11 cellular contexts compared by ENCODE assay signal in genomic region chr14:73283592-73284379, GRCh38.
DNase-seq lines count a peak whose midpoint lies in the region; ATAC-seq and TF ChIP-seq lines count a peak whose summit lies in the region.
"Had no signal": no experiment of that assay in that cellular context is flagged by ENCODE, and none has a peak within 500 bp of the region (broad histone marks: within the 10 kb centered on the region; RNA-seq: fewer than 3 reads in every experiment).

No MANE protein-coding gene starts in this region.

- ATAC-seq in RWPE2 (ENCODE audit: low read depth): peak; percentile 21; the same call in 1 of the 3 replicates
- no peak for ATAC-seq in stimulated activated naive B cell treated with anti-CD40 and anti-IgM and Interleukin-4, amounts not matched to agents 10 μg/mL and 1 μg/mL and 100 μg/mL, for 72 hours (replicated peaks)
- no peak for ATAC-seq in HG02798 (IDR thresholded peaks at IDR 0.05; ENCODE audit: poor library complexity, unreplicated experiment)

- no peaks in the 10 kb centered on the region for H3K4me1 ChIP-seq in RWPE2 (ENCODE audit: insufficient read depth, poor library complexity, severe bottlenecking)

- peaks cover 29 to 34% of the 10 kb centered on the region in 2 donors for H3K36me3 Mint-ChIP-seq in stimulated activated naive B cell treated with anti-CD40 and anti-IgM and Interleukin-4, amounts not matched to agents 10 μg/mL and 1 μg/mL and 100 μg/mL, for 72 hours

- TF ChIP-seq CTCF in RWPE2 (IDR thresholded peaks at IDR 0.05; ENCODE audit: poor library complexity, severe bottlenecking): peak; percentile 31

- H3K9me3 Mint-ChIP-seq in stimulated activated naive B cell treated with anti-CD40 and anti-IgM and Interleukin-4, amounts not matched to agents 10 μg/mL and 1 μg/mL and 100 μg/mL, for 72 hours: no peaks in the 10 kb centered on the region
- H3K9me3 Mint-ChIP-seq: central memory CD8-positive, alpha-beta T cell had no signal

- no peaks in the 10 kb centered on the region for H3K27me3 Mint-ChIP-seq in stimulated activated naive B cell treated with anti-CD40 and anti-IgM and Interleukin-4, amounts not matched to agents 10 μg/mL and 1 μg/mL and 100 μg/mL, for 72 hours
- H3K27me3 Mint-ChIP-seq: central memory CD8-positive, alpha-beta T cell had no signal

- no peaks in the 10 kb centered on the region for H3K9me3 ChIP-seq in RWPE2 (ENCODE audit: severe bottlenecking)

- DNase-seq in NCI-H1105 treated with DMSO at 0.1 percent for 48 hours (lab: John Stamatoyannopoulos, UW) (peak; percentile 12), NCI-H1105 (lab: John Stamatoyannopoulos, UW) (no peak), RWPE2 (ENCODE audit: low spot score) (no peak), globus pallidus (ENCODE audit: low spot score) (peak; percentile 54), amniotic stem cell (lab: John Stamatoyannopoulos, UW) (no peak)
- no peak for DNase-seq in stimulated activated naive B cell treated with anti-CD40 and anti-IgM and Interleukin-4, amounts not matched to agents 10 μg/mL and 1 μg/mL and 100 μg/mL, for 72 hours
- no peak for DNase-seq in stimulated activated CD4-positive, alpha-beta T cell treated with anti-CD3 and anti-CD28 coated beads, Interleukin-4, amount 100 ng/mL, for 4 hours
- DNase-seq: activated CD4-positive, alpha-beta T cell treated with anti-CD3 and anti-CD28 coated beads, Interleukin-2, amount 50 U/mL, for 48 hours had no signal

- no peak overlapping the region for H3K4me3 ChIP-seq in RWPE2 (ENCODE audit: severe bottlenecking)
- H3K4me3 ChIP-seq: skin epidermis had no signal

- no peak overlapping the region for H3K4me3 Mint-ChIP-seq in stimulated activated naive B cell treated with anti-CD40 and anti-IgM and Interleukin-4, amounts not matched to agents 10 μg/mL and 1 μg/mL and 100 μg/mL, for 72 hours
- H3K4me3 Mint-ChIP-seq: central memory CD8-positive, alpha-beta T cell had no signal

- peak overlapping the region; percentile 3 for H3K27ac Mint-ChIP-seq in stimulated activated naive B cell treated with anti-CD40 and anti-IgM and Interleukin-4, amounts not matched to agents 10 μg/mL and 1 μg/mL and 100 μg/mL, for 72 hours

- no peak overlapping the region for H3K27ac ChIP-seq in RWPE2 (ENCODE audit: poor library complexity, severe bottlenecking)
- H3K27ac ChIP-seq: skin epidermis had no signal

- peaks cover 78% of the 10 kb centered on the region for H3K36me3 ChIP-seq in RWPE2 (ENCODE audit: low read depth)

- no peaks in the 10 kb centered on the region for H3K27me3 ChIP-seq in RWPE2 (ENCODE audit: insufficient read depth, poor library complexity, severe bottlenecking)

- no peaks in the 10 kb centered on the region for H3K4me1 Mint-ChIP-seq in stimulated activated naive B cell treated with anti-CD40 and anti-IgM and Interleukin-4, amounts not matched to agents 10 μg/mL and 1 μg/mL and 100 μg/mL, for 72 hours

Comparison
In these comparisons a context has a peak if more than half of its experiments do, and no peak if none do; other contexts are left out.
1. DNase-seq: peak in NCI-H1105 treated with DMSO at 0.1 percent for 48 hours (single experiment) and globus pallidus (single experiment); none in NCI-H1105 (single experiment), RWPE2 (single experiment), stimulated activated naive B cell treated with anti-CD40 and anti-IgM and Interleukin-4, amounts not matched to agents 10 μg/mL and 1 μg/mL and 100 μg/mL, for 72 hours (single experiment), amniotic stem cell (single experiment) and stimulated activated CD4-positive, alpha-beta T cell treated with anti-CD3 and anti-CD28 coated beads, Interleukin-4, amount 100 ng/mL, for 4 hours (0 of 2).